Comparison of ENCODE assay signal across 11 cellular contexts in genomic region chr11:45405916-45406670, GRCh38.
DNase-seq lines count a peak whose midpoint lies in the region; ATAC-seq, FAIRE-seq and TF ChIP-seq lines count a peak whose summit lies in the region.
"Had no signal": no experiment of that assay in that cellular context is flagged by ENCODE, and none has a peak within 500 bp of the region (broad histone marks: within the 10 kb centered on the region; RNA-seq: fewer than 3 reads in every experiment).

No MANE protein-coding gene starts in this region.

- no TSS peak for BruUV-seq in HCT116 (replicated peaks; lab: Mats Ljungman, UMichigan)

- H3K27me3 ChIP-seq in AG04450 (ENCODE audit: control insufficient read depth, insufficient read depth, low read length) (no peaks in the 10 kb centered on the region), HCT116 (ENCODE audit: insufficient read depth, low read length) (peaks cover 56% of the 10 kb centered on the region), small intestine (ENCODE audit: control insufficient read depth in 2 of 2, insufficient read depth in 2 of 2, low read length in 2 of 2) (peaks cover 0 to 9% of the 10 kb centered on the region in 2 donors)

- H3K4me3 ChIP-seq in AG04450 (ENCODE audit: low read depth, low read length) (no peak overlapping the region), HCT116 (replicated peaks in 1 of 2; ENCODE audit: low read depth in 1 of 2, low read length in 2 of 2) (no peak overlapping the region), WI38 (ENCODE audit: low read depth, low read length) (no peak overlapping the region), small intestine (ENCODE audit: low read depth in 1 of 2, low read length in 2 of 2) (no peak overlapping the region)
- H3K4me3 ChIP-seq: sigmoid colon had no signal

- TF ChIP-seq CTCF in AG04450 (IDR thresholded peaks at IDR 0.05; ENCODE audit: low read depth, low read length) (peak; percentile 46), HCT116 (IDR thresholded peaks at IDR 0.05 in 2 of 3, conservative IDR thresholded peaks at IDR 0.05 in 1 of 3; ENCODE audit: borderline replicate concordance in 1 of 3, insufficient read depth in 1 of 3, low read depth in 2 of 3, low read length in 2 of 3) (peak; percentile 32 to 58 (median 55); a peak in 5 of 6 replicates), WI38 (IDR thresholded peaks at IDR 0.05; ENCODE audit: low read depth, low read length) (peak; percentile 41)

- no peaks in the 10 kb centered on the region for H3K9me2 ChIP-seq in HCT116 (ENCODE audit: insufficient read depth)

- FAIRE-seq in small intestine (lab: Jason Lieb, UNC) (no peak), GM12891 (lab: Jason Lieb, UNC) (no peak)

- TF ChIP-seq RAD21 in HCT116 (IDR thresholded peaks at IDR 0.05; ENCODE audit: low read depth): peak; percentile 42; the same call in 1 of the 2 replicates

- RAD21 ChIA-PET in HCT116 (lab: Charles Lee; ENCODE audit: low non-redundant PET in 1 of 2, low total read pairs in 2 of 2, uncharacterized antibody in 2 of 2, unreplicated experiment in 2 of 2): no interaction called here

- H3K4me1 ChIP-seq in HCT116 (ENCODE audit: control insufficient read depth in 1 of 2, insufficient read depth in 2 of 2, low read length in 2 of 2) (no peaks in the 10 kb centered on the region), small intestine (ENCODE audit: control insufficient read depth in 2 of 2, insufficient read depth in 1 of 2, low read depth in 1 of 2, low read length in 1 of 2) (no peaks in the 10 kb centered on the region)
- H3K4me1 ChIP-seq: sigmoid colon had no signal

- DNase-seq in AG04450 (ENCODE audit: low read depth, low spot score) (no peak), HCT116 (ENCODE audit: low read depth, low spot score) (no peak), kidney tubule cell (ENCODE audit: low spot score) (peak; percentile 9), small intestine (no peak), GM12891 (ENCODE audit: insufficient read length, low spot score) (no peak), NCI-H2029 (lab: John Stamatoyannopoulos, UW) (no peak)
- DNase-seq: activated naive CD4-positive, alpha-beta T cell treated with Interleukin-2 at 50 U/mL for 16 hours; EL; sigmoid colon had no signal

- H3K9ac ChIP-seq in HCT116 (ENCODE audit: low read length): no peak overlapping the region

- ATAC-seq in HCT116 (0 out of 2 replicates have a peak, but pooled peaks have one; percentile 44), GM21825 (IDR thresholded peaks at IDR 0.05; ENCODE audit: unreplicated experiment) (no peak)

- H4K20me1 ChIP-seq in HCT116 (ENCODE audit: insufficient read depth): no peaks in the 10 kb centered on the region

- CTCF ChIA-PET in AG04450 (lab: Charles Lee): interaction anchor here (1.4 to 2.6 kb wide), 4 partner anchors 15 to 365 kb away, joined by 3 to 9 read pairs (median 6); no protein-coding TSS in a partner anchor
- CTCF ChIA-PET in HCT116 (lab: Charles Lee): interaction anchor here (0.7 to 2.7 kb wide), 3 partner anchors 29 to 365 kb away, joined by 3 to 13 read pairs (median 7); no protein-coding TSS in a partner anchor

- H3K4me2 ChIP-seq in HCT116 (ENCODE audit: low read length): no peak overlapping the region

- H3K79me2 ChIP-seq in HCT116 (ENCODE audit: insufficient read depth, low read length): no peaks in the 10 kb centered on the region

- intact Hi-C loops in HCT116 (cut with micrococcal nuclease): loop anchor here (2.0 to 10.0 kb wide), 2 partner anchors 249 to 365 kb away; no protein-coding TSS in a partner anchor

- H3K27ac ChIP-seq in AG04450 (ENCODE audit: low read depth, low read length) (no peak overlapping the region), HCT116 (ENCODE audit: low read depth, low read length) (no peak overlapping the region), small intestine (ENCODE audit: low read depth in 1 of 2, low read length in 1 of 2) (no peak overlapping the region)
- H3K27ac ChIP-seq: sigmoid colon had no signal

- no peaks in the 10 kb centered on the region for H3K36me3 ChIP-seq in HCT116 (ENCODE audit: control insufficient read depth in 1 of 2, insufficient read depth in 2 of 2, low read length in 2 of 2)
- no peaks in the 10 kb centered on the region for H3K36me3 ChIP-seq in small intestine (ENCODE audit: control insufficient read depth in 2 of 2, insufficient read depth in 2 of 2, low read length in 2 of 2)
- H3K36me3 ChIP-seq: sigmoid colon had no signal

- 40 to 60% (median 42%) methylated on average over 3 of the region's 3 CpGs for WGBS in small intestine, 3 donors

- H2AFZ ChIP-seq in HCT116 (ENCODE audit: low read depth, low read length, poor library complexity, severe bottlenecking): no peak overlapping the region

- TF ChIP-seq POLR2A in HCT116 (IDR thresholded peaks at IDR 0.05; ENCODE audit: borderline replicate concordance, extremely low read depth, insufficient read depth, insufficient read length): no peak
- no peak for TF ChIP-seq POLR2A in GM12891 (IDR thresholded peaks at IDR 0.05; ENCODE audit: low read depth, low read length)

- H3K9me3 ChIP-seq in AG04450 (ENCODE audit: control insufficient read depth, insufficient read depth, low read length): no peaks in the 10 kb centered on the region
- H3K9me3 ChIP-seq in HCT116 (ENCODE audit: control insufficient read depth in 1 of 2, insufficient read depth in 1 of 2, low read depth in 1 of 2, low read length in 2 of 2): no peaks in the 10 kb centered on the region
- no peaks in the 10 kb centered on the region for H3K9me3 ChIP-seq in small intestine (ENCODE audit: control insufficient read depth, low read depth)
- H3K9me3 ChIP-seq: sigmoid colon had no signal

- POLR2A ChIA-PET in AG04450 (lab: Yijun Ruan, JAX) (no interaction called here), HCT116 (lab: Charles Lee) (no interaction called here)

TF ChIP-seq in HCT116, 20 proteins besides CTCF, POLR2A, EP300 and RAD21:
- no peak for TF ChIP-seq MAX (IDR thresholded peaks at IDR 0.05)
- no peak for TF ChIP-seq POLR2AphosphoS5 (IDR thresholded peaks at IDR 0.05; ENCODE audit: low read depth, low read length)
- TF ChIP-seq FOSL1 (IDR thresholded peaks at IDR 0.05; ENCODE audit: low read depth): no peak
- no peak for TF ChIP-seq CEBPB (IDR thresholded peaks at IDR 0.05; ENCODE audit: low read depth)
- TF ChIP-seq EGR1 (IDR thresholded peaks at IDR 0.05; ENCODE audit: low read depth): no peak
- no peak for TF ChIP-seq ZBTB33 (IDR thresholded peaks at IDR 0.05; ENCODE audit: extremely low read depth, insufficient replicate concordance, low read length)
- no peak for TF ChIP-seq ELF1 (IDR thresholded peaks at IDR 0.05; ENCODE audit: borderline replicate concordance, low read depth)
- no peak for TF ChIP-seq JUND (IDR thresholded peaks at IDR 0.05)
- TF ChIP-seq SRF (IDR thresholded peaks at IDR 0.05; ENCODE audit: low read depth): no peak

TF ChIP-seq in GM12891, 5 proteins besides CTCF, POLR2A, EP300 and RAD21:
- no peak for TF ChIP-seq TAF1 (IDR thresholded peaks at IDR 0.05; ENCODE audit: low read depth, low read length)
- no peak for TF ChIP-seq PAX5 (IDR thresholded peaks at IDR 0.05; ENCODE audit: insufficient read depth, low read length, severe bottlenecking)
- no peak for TF ChIP-seq POU2F2 (IDR thresholded peaks at IDR 0.05; ENCODE audit: low read depth, low read length)
- no peak for TF ChIP-seq POLR2AphosphoS5 (IDR thresholded peaks at IDR 0.05; ENCODE audit: low read depth, low read length)
- no peak for TF ChIP-seq SPI1 (IDR thresholded peaks at IDR 0.05; ENCODE audit: low read depth, low read length)
